In the genomic region with DNA sequence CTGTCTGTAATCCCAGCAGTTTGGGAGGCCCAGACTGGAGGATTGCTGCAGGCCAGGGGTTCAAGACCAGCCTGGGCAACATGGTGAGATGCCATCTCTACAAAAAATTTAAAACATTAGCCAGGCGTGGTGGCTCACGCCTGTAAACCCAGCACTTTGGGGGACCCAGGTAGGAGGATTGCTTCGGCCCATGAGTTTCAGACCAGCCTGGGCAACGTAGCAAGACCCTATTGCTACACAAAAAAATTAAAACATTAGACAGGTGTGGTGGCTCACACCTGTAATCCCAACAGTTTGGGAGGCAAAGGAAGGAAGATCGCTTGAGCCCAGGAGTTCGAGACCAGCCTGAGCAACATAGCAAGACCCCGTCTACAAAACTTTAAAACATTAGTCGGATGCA, we compare ENCODE assay signal across 8 cellular contexts. TPM values are rescaled to one million over a fixed set of nuclear protein-coding genes. Genes with fewer than 3 reads are reported as not detected.
DNase-seq lines count a peak whose midpoint lies in the region; TF ChIP-seq lines count a peak whose summit lies in the region.

No MANE protein-coding gene starts in this region.

- TF ChIP-seq POLR2A in erythroblast (IDR thresholded peaks at IDR 0.05; ENCODE audit: low read length) = no peak

- H3K27me3 Mint-ChIP-seq in endothelial cell (ENCODE audit: unreplicated experiment) = peaks cover 7% of the 10 kb centered on the region

- H3K4me2 ChIP-seq in BLaER1 treated with 17β-estradiol and CSF1 and Interleukin-3, amounts not matched to agents 10 nM and 100 nM = peak overlapping the region; percentile 89 to 99 (median 96)
- H3K4me2 ChIP-seq in OCI-LY1 (ENCODE audit: low read length) = peak overlapping the region; percentile 76

- peak overlapping the region; percentile 89 to 99 (median 94) for H3K4me3 ChIP-seq in BLaER1 treated with 17β-estradiol and CSF1 and Interleukin-3, amounts not matched to agents 10 nM and 100 nM
- H3K4me3 ChIP-seq in OCI-LY1 (ENCODE audit: low read depth, low read length, poor library complexity, severe bottlenecking) = peak overlapping the region; percentile 96
- peak overlapping the region; percentile 71 for H3K4me3 ChIP-seq in neuron (ENCODE audit: low read length)

- peaks cover 57% of the 10 kb centered on the region for H3K79me2 ChIP-seq in OCI-LY1 (ENCODE audit: insufficient read depth, low read length)

- no peaks in the 10 kb centered on the region for H3K36me3 Mint-ChIP-seq in endothelial cell (ENCODE audit: low read depth, unreplicated experiment)

- peak overlapping the region; percentile 93 to 99 (median 97); a peak in 21 of 22 replicates for H3K27ac ChIP-seq in BLaER1 treated with 17β-estradiol and CSF1 and Interleukin-3, amounts not matched to agents 10 nM and 100 nM
- H3K27ac ChIP-seq in OCI-LY1 (ENCODE audit: low read depth, low read length, poor library complexity, severe bottlenecking) = peak overlapping the region; percentile 90

- H2AFZ ChIP-seq in OCI-LY1 (ENCODE audit: low read length) (no peak overlapping the region), neuron (ENCODE audit: low read depth, low read length) (no peak overlapping the region)

- H3K4me1 ChIP-seq in BLaER1 treated with 17β-estradiol and CSF1 and Interleukin-3, amounts not matched to agents 10 nM and 100 nM = peaks cover 30 to 53% (median 41%) of the 10 kb centered on the region in 10 experiments
- H3K4me1 ChIP-seq in OCI-LY1 (ENCODE audit: insufficient read depth, low read length, severe bottlenecking) (peaks cover 56% of the 10 kb centered on the region), neuron (ENCODE audit: insufficient read depth, low read length) (peaks cover 24% of the 10 kb centered on the region)

- peaks cover 22 to 53% (median 43%) of the 10 kb centered on the region in 11 experiments; a peak in 21 of 22 replicates for H4K20me1 ChIP-seq in BLaER1 treated with 17β-estradiol and CSF1 and Interleukin-3, amounts not matched to agents 10 nM and 100 nM
- peaks cover 4% of the 10 kb centered on the region; the same call in 1 of the 2 replicates for H4K20me1 ChIP-seq in OCI-LY1 (ENCODE audit: insufficient read depth, low read length)

- H3K4me1 Mint-ChIP-seq in endothelial cell (ENCODE audit: unreplicated experiment) = peaks cover 18% of the 10 kb centered on the region

- no peaks in the 10 kb centered on the region for H3K27me3 ChIP-seq in BLaER1 treated with 17β-estradiol and CSF1 and Interleukin-3, amounts not matched to agents 10 nM and 100 nM
- H3K27me3 ChIP-seq in OCI-LY1 (ENCODE audit: insufficient read depth, low read length) (no peaks in the 10 kb centered on the region), neuron (ENCODE audit: insufficient read depth, low read length) (no peaks in the 10 kb centered on the region)

- H3K9me3 Mint-ChIP-seq in endothelial cell (ENCODE audit: unreplicated experiment) = no peaks in the 10 kb centered on the region

- DNase-seq in endothelial cell (ENCODE audit: low spot score) (no peak), erythroblast (lab: John Stamatoyannopoulos, UW) (no peak), cerebellar cortex (ENCODE audit: low spot score) (no peak), ureter (ENCODE audit: low spot score) (no peak), DMS114 treated with DMSO at 0.1 percent for 48 hours (lab: John Stamatoyannopoulos, UW; ENCODE audit: unreplicated experiment) (no peak)

- H3K36me3 ChIP-seq in BLaER1 treated with 17β-estradiol and CSF1 and Interleukin-3, amounts not matched to agents 10 nM and 100 nM = peaks cover 13 to 36% (median 20%) of the 10 kb centered on the region in 11 experiments
- H3K36me3 ChIP-seq in OCI-LY1 (ENCODE audit: insufficient read depth, low read length) (peaks cover 38% of the 10 kb centered on the region), neuron (ENCODE audit: insufficient read depth, low read length) (peaks cover 7% of the 10 kb centered on the region)

- peak overlapping the region; percentile 91 for H3K4me3 Mint-ChIP-seq in endothelial cell (ENCODE audit: unreplicated experiment)

- no peak overlapping the region for H3K27ac Mint-ChIP-seq in endothelial cell (ENCODE audit: unreplicated experiment)

- peak overlapping the region; percentile 96 to 99 (median 98) for H3K9ac ChIP-seq in BLaER1 treated with 17β-estradiol and CSF1 and Interleukin-3, amounts not matched to agents 10 nM and 100 nM
- peak overlapping the region; percentile 97 for H3K9ac ChIP-seq in OCI-LY1 (ENCODE audit: low read length)

- TF ChIP-seq CTCF in OCI-LY1 (IDR thresholded peaks at IDR 0.05; ENCODE audit: low read length) (no peak), endothelial cell (IDR thresholded peaks at IDR 0.05; ENCODE audit: unreplicated experiment) (no peak)

- no peaks in the 10 kb centered on the region for H3K9me3 ChIP-seq in BLaER1 treated with 17β-estradiol and CSF1 and Interleukin-3, amounts not matched to agents 10 nM and 100 nM (replicated peaks in 1 of 11)
- H3K9me3 ChIP-seq in OCI-LY1 (ENCODE audit: low read length) (no peaks in the 10 kb centered on the region), neuron (ENCODE audit: low read length) (peaks cover 2% of the 10 kb centered on the region)

- H3K9me2 ChIP-seq in OCI-LY1 (ENCODE audit: low read depth, low read length) = no peaks in the 10 kb centered on the region

- H3F3A ChIP-seq in OCI-LY1 (ENCODE audit: insufficient read depth, low read length) = peaks cover 6% of the 10 kb centered on the region; the same call in 1 of the 2 replicates

RNA-seq across cellular contexts. Expression of a gene that starts 1.3 kb away (rescaled TPM):
- total RNA-seq in endothelial cell (ENCODE audit: unreplicated experiment) = 22.2 TPM
- 18.5 TPM for total RNA-seq in ureter

RNA-seq across cellular contexts. Expression of a gene that starts 1.3 kb away (rescaled TPM):
- total RNA-seq in endothelial cell (ENCODE audit: unreplicated experiment) (40.2 TPM), ureter (21.5 TPM)
